ENCODE assay signal across 8 cellular contexts in genomic region chr4:184514121-184514988, GRCh38. TPM values are rescaled to one million over a fixed set of nuclear protein-coding genes. Genes with fewer than 3 reads are reported as not detected.
DNase-seq lines count a peak whose midpoint lies in the region; ATAC-seq and TF ChIP-seq lines count a peak whose summit lies in the region.

No MANE protein-coding gene starts in this region.

- peaks cover 0 to 43% (median 6%) of the 10 kb centered on the region in 9 donors for H3K4me1 ChIP-seq in heart right ventricle

- peaks cover 30% of the 10 kb centered on the region for H3K4me1 Mint-ChIP-seq in activated T-helper 17 cell treated with anti-CD3 and anti-CD28 coated beads, Interleukin-2, amount 50 U/mL, for 72 hours

- H3K9me3 Mint-ChIP-seq in activated T-helper 17 cell treated with anti-CD3 and anti-CD28 coated beads, Interleukin-2, amount 50 U/mL, for 72 hours = peaks cover 5% of the 10 kb centered on the region

- intact Hi-C loops in heart right ventricle (cut with DNase I) = no loop called here
- intact Hi-C loops in sciatic nerve (cut with DNase I) = no loop called here

- peak overlapping the region in 4 of 10 donors; percentile 28 to 68 (median 49) for H3K27ac ChIP-seq in heart right ventricle

- H3K4me3 Mint-ChIP-seq in activated T-helper 17 cell treated with anti-CD3 and anti-CD28 coated beads, Interleukin-2, amount 50 U/mL, for 72 hours = peak overlapping the region; percentile 74

- H3K9me3 ChIP-seq in heart right ventricle = peaks cover 0 to 9% (median 0%) of the 10 kb centered on the region in 11 donors

- peak; percentile 60 for DNase-seq in GM04503 (ENCODE audit: low read depth)
- DNase-seq in KG1 (lab: John Stamatoyannopoulos, UW) = peak; percentile 14
- DNase-seq in heart right ventricle = peak; percentile 28 to 33
- DNase-seq in sciatic nerve (ENCODE audit: low spot score) = no peak
- no peak for DNase-seq in DMS79 treated with DMSO at 0.1 percent for 48 hours (lab: John Stamatoyannopoulos, UW)
- DNase-seq in NCI-H1105 (lab: John Stamatoyannopoulos, UW) = no peak

- ATAC-seq in GM21619 (IDR thresholded peaks at IDR 0.05; ENCODE audit: unreplicated experiment) (peak; percentile 96), heart right ventricle (peak; percentile 77 to 96 (median 88)), sciatic nerve (peak; percentile 82)
- ATAC-seq in activated T-helper 17 cell treated with anti-CD3 and anti-CD28 coated beads, Interleukin-2, amount 50 U/mL, for 72 hours (replicated peaks) = peak; percentile 94

- TF ChIP-seq CTCF in heart right ventricle (IDR thresholded peaks at IDR 0.05) = no peak

- H3K36me3 Mint-ChIP-seq in activated T-helper 17 cell treated with anti-CD3 and anti-CD28 coated beads, Interleukin-2, amount 50 U/mL, for 72 hours (ENCODE audit: low read depth) = no peaks in the 10 kb centered on the region

- H3K27me3 ChIP-seq in heart right ventricle = no peaks in the 10 kb centered on the region

- H3K27ac Mint-ChIP-seq in activated T-helper 17 cell treated with anti-CD3 and anti-CD28 coated beads, Interleukin-2, amount 50 U/mL, for 72 hours = peak overlapping the region; percentile 90

- WGBS in heart right ventricle, 2 donors = 50 to 64% methylated on average over 8 of the region's 8 CpGs

- H3K36me3 ChIP-seq in heart right ventricle = no peaks in the 10 kb centered on the region

- no peak overlapping the region for H3K4me3 ChIP-seq in heart right ventricle

- no peaks in the 10 kb centered on the region for H3K27me3 Mint-ChIP-seq in activated T-helper 17 cell treated with anti-CD3 and anti-CD28 coated beads, Interleukin-2, amount 50 U/mL, for 72 hours

RNA-seq across cellular contexts. Expression of gene IRF2, which starts 40.0 kb away (rescaled TPM):
- total RNA-seq in activated T-helper 17 cell treated with anti-CD3 and anti-CD28 coated beads, Interleukin-2, amount 50 U/mL, for 72 hours = 10 to 100 TPM; 48.1 to 61.7 TPM
- total RNA-seq in heart right ventricle (10 to 100 TPM; 18.3 to 41.4 (median 29.0) TPM), sciatic nerve (50.2 TPM)
- 10 to 100 TPM in 1 of 2 donors, 1 to 10 TPM in 1; 9.3 to 13.0 TPM for polyA plus RNA-seq in heart right ventricle

Comparison
In these comparisons a context has a peak if more than half of its experiments do, and no peak if none do; other contexts are left out.
1. DNase-seq: peak in GM04503 (single experiment), KG1 (single experiment) and heart right ventricle (2 of 2); none in sciatic nerve (single experiment), DMS79 treated with DMSO at 0.1 percent for 48 hours (single experiment) and NCI-H1105 (single experiment).
2. Peak in every context shown above with its lines, with median percentiles within 50 percentile points of each other: ATAC-seq.